Comparison of ENCODE assay signal across 23 cellular contexts in the genomic region with DNA sequence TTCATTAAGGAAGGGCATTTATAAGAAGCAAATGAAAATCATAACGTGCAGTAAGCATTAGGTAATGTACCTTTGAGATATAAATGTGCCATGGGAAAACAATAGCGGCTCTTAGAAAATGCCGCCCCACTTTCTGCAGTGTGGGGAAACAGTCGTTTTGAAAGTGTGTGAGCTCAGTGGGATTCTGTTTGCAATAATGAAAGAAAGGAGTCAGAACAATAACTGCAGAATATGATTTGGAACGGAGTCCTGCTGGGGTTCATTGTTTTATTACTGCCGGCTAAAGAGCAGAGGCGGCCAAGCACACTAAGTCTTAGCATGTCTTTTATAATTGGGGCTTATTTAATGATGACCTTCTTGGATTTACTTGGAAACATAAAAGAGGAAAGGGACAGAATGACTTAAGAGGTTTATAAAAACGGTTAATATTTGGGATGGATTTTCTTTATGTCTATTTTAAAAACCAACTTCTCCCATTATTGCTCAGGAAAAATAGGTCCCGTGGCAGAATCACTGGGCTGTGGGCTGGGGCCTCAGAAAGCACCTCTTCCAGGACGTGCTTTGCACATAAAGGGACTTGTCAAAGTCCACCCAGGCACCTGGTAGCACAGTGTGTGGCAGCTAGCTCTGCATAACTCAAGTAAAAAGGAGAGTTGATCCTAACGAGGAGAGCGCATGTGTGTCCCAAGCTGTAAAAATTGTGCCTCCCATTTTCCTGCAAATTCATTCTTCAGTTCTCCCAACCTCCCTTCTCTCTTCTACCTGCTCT. TPM values are rescaled to one million over a fixed set of nuclear protein-coding genes. Genes with fewer than 3 reads are reported as not detected.
DNase-seq lines count a peak whose midpoint lies in the region; ATAC-seq, FAIRE-seq and TF ChIP-seq lines count a peak whose summit lies in the region.
"Had no signal": no experiment of that assay in that cellular context is flagged by ENCODE, and none has a peak within 500 bp of the region (broad histone marks: within the 10 kb centered on the region; RNA-seq: fewer than 3 reads in every experiment).

No MANE protein-coding gene starts in this region.

- no peak for FAIRE-seq in small intestine (lab: Jason Lieb, UNC)
- FAIRE-seq: A204.1, GM12891, GM18507 had no signal

- no peak for TF ChIP-seq CTCF in SK-N-SH (IDR thresholded peaks at IDR 0.05)
- TF ChIP-seq CTCF in endodermal cell (conservative IDR thresholded peaks at IDR 0.05) = no peak
- TF ChIP-seq CTCF in dorsolateral prefrontal cortex (IDR thresholded peaks at IDR 0.05 in 54 of 56, conservative IDR thresholded peaks at IDR 0.05 in 2 of 56; ENCODE audit: low read depth in 1 of 56, partially characterized antibody in 56 of 56) = no peak

- CTCF ChIA-PET in SK-N-SH (lab: Yijun Ruan, JAX) = interaction anchor here (2.1 kb wide), 1 partner anchor 162 kb away, joined by 7 read pairs; no protein-coding TSS in a partner anchor

- H3K4me3 ChIP-seq in SK-N-SH (ENCODE audit: low read depth in 2 of 2, low read length in 1 of 2) (no peak overlapping the region), endodermal cell (ENCODE audit: low read length) (no peak overlapping the region), small intestine (ENCODE audit: low read depth in 1 of 2, low read length in 2 of 2) (no peak overlapping the region), dorsolateral prefrontal cortex (peak overlapping the region in 7 of 59 donors; percentile 3 to 26 (median 16))
- H3K4me3 ChIP-seq: BLaER1 treated with 17β-estradiol and CSF1 and Interleukin-3, amounts not matched to agents 10 nM and 100 nM; MG63 had no signal

- H3K4me3 Mint-ChIP-seq in endodermal cell = no peak overlapping the region
- H3K4me3 Mint-ChIP-seq: CD8-positive, alpha-beta memory T cell had no signal

- no peaks in the 10 kb centered on the region for H3F3A ChIP-seq in SK-N-SH (replicated peaks; ENCODE audit: insufficient read depth)

- TF ChIP-seq RAD21 in SK-N-SH (IDR thresholded peaks at IDR 0.05; ENCODE audit: low read length) = no peak

- H3K4me1 ChIP-seq in SK-N-SH (ENCODE audit: control insufficient read depth in 1 of 2, insufficient read depth in 2 of 2, low read depth in 1 of 2, low read length in 1 of 2) (no peaks in the 10 kb centered on the region), endodermal cell (ENCODE audit: control insufficient read depth, insufficient read depth, low read length) (no peaks in the 10 kb centered on the region), small intestine (ENCODE audit: control insufficient read depth in 2 of 2, insufficient read depth in 1 of 2, low read depth in 1 of 2, low read length in 1 of 2) (no peaks in the 10 kb centered on the region)

- no peak overlapping the region for H3K27ac ChIP-seq in SK-N-SH (ENCODE audit: low read depth in 2 of 2, low read length in 1 of 2)
- H3K27ac ChIP-seq in endodermal cell (ENCODE audit: low read depth, low read length) = peak overlapping the region; percentile 12
- no peak overlapping the region for H3K27ac ChIP-seq in small intestine (ENCODE audit: low read depth in 1 of 2, low read length in 1 of 2)
- peak overlapping the region in 1 of 59 donors; percentile 18 for H3K27ac ChIP-seq in dorsolateral prefrontal cortex
- H3K27ac ChIP-seq: BLaER1 treated with 17β-estradiol and CSF1 and Interleukin-3, amounts not matched to agents 10 nM and 100 nM had no signal

- WGBS in SK-N-SH (ENCODE audit: low lambda C conversion rate) = 88% methylated on average over 12 of the region's 12 CpGs
- 76 to 83% methylated on average over 10 to 11 of the region's 12 CpGs for WGBS in endodermal cell (ENCODE audit: insufficient coverage in 1 of 2, insufficient read length in 1 of 2), 2 experiments
- 14 to 51% (median 28%) methylated on average over 12 of the region's 12 CpGs for WGBS in small intestine, 3 donors

- DNase-seq in SK-N-SH = no peak
- DNase-seq in NCI-H748 (lab: John Stamatoyannopoulos, UW; ENCODE audit: unreplicated experiment) = peak; percentile 63
- no peak for DNase-seq in endodermal cell
- DNase-seq in small intestine = peak; percentile 31
- no peak for DNase-seq in Ammon's horn (ENCODE audit: low spot score)
- no peak for DNase-seq in dorsolateral prefrontal cortex
- DNase-seq in NCI-H510A (lab: John Stamatoyannopoulos, UW) = no peak
- DNase-seq: CD8-positive, alpha-beta memory T cell; DND-41; GF-D8; Karpas-422; MG63; NCI-H1092 treated with DMSO at 0.1 percent for 48 hours; NCI-H187 treated with DMSO at 0.1 percent for 48 hours; NCI-H2171 treated with DMSO at 0.1 percent for 48 hours; NCI-H524 treated with DMSO at 0.1 percent for 48 hours; SHP77 had no signal

- no peaks in the 10 kb centered on the region for H3K9me3 Mint-ChIP-seq in endodermal cell
- H3K9me3 Mint-ChIP-seq: CD8-positive, alpha-beta memory T cell had no signal

- H3K9ac ChIP-seq in SK-N-SH = no peak overlapping the region
- no peak overlapping the region for H3K9ac ChIP-seq in endodermal cell (ENCODE audit: extremely low read depth, low read length, poor library complexity, severe bottlenecking)
- H3K9ac ChIP-seq: BLaER1 treated with 17β-estradiol and CSF1 and Interleukin-3, amounts not matched to agents 10 nM and 100 nM had no signal

- no peak for ATAC-seq in SK-N-SH treated with all-trans-retinoic acid at 6 μM for 48 hours

- H3K79me2 ChIP-seq in SK-N-SH (ENCODE audit: insufficient read depth) = no peaks in the 10 kb centered on the region

- intact Hi-C loops in dorsolateral prefrontal cortex (cut with DNase I) = loop anchor here in 1 of 2 donors (10.0 kb wide), 1 partner anchor 684 kb away; no protein-coding TSS in a partner anchor

- no peak overlapping the region for H3K4me2 ChIP-seq in SK-N-SH
- H3K4me2 ChIP-seq: BLaER1 treated with 17β-estradiol and CSF1 and Interleukin-3, amounts not matched to agents 10 nM and 100 nM had no signal

- H3K27ac Mint-ChIP-seq in endodermal cell = no peak overlapping the region
- H3K27ac Mint-ChIP-seq: CD8-positive, alpha-beta memory T cell had no signal

- peaks cover 4% of the 10 kb centered on the region for H3K27me3 Mint-ChIP-seq in endodermal cell (ENCODE audit: insufficient read depth)

- H3K36me3 ChIP-seq in SK-N-SH (replicated peaks in 1 of 2; ENCODE audit: control insufficient read depth in 1 of 2, insufficient read depth in 2 of 2, low read length in 1 of 2) (no peaks in the 10 kb centered on the region), endodermal cell (ENCODE audit: control insufficient read depth, insufficient read depth, low read length) (no peaks in the 10 kb centered on the region), small intestine (ENCODE audit: control insufficient read depth in 2 of 2, insufficient read depth in 2 of 2, low read length in 2 of 2) (no peaks in the 10 kb centered on the region)
- H3K36me3 ChIP-seq: BLaER1 treated with 17β-estradiol and CSF1 and Interleukin-3, amounts not matched to agents 10 nM and 100 nM; MG63 had no signal

- H3K27me3 ChIP-seq in SK-N-SH (ENCODE audit: insufficient read depth) = no peaks in the 10 kb centered on the region
- no peaks in the 10 kb centered on the region for H3K27me3 ChIP-seq in endodermal cell (ENCODE audit: control insufficient read depth, insufficient read depth, low read length, poor library complexity, severe bottlenecking)
- H3K27me3 ChIP-seq in small intestine (ENCODE audit: control insufficient read depth in 2 of 2, insufficient read depth in 2 of 2, low read length in 2 of 2) = peaks cover 0 to 4% of the 10 kb centered on the region in 2 donors
- no peaks in the 10 kb centered on the region for H3K27me3 ChIP-seq in dorsolateral prefrontal cortex
- H3K27me3 ChIP-seq: BLaER1 treated with 17β-estradiol and CSF1 and Interleukin-3, amounts not matched to agents 10 nM and 100 nM; MG63 had no signal

- H2AFZ ChIP-seq in SK-N-SH (ENCODE audit: low read depth) = peak overlapping the region; percentile 59; the same call in 1 of the 2 replicates

- POLR2A ChIA-PET in SK-N-SH (lab: Yijun Ruan, JAX) = no interaction called here

- no peaks in the 10 kb centered on the region for H3K9me3 ChIP-seq in SK-N-SH
- no peaks in the 10 kb centered on the region for H3K9me3 ChIP-seq in endodermal cell (ENCODE audit: control insufficient read depth, low read length)
- no peaks in the 10 kb centered on the region for H3K9me3 ChIP-seq in small intestine (ENCODE audit: control insufficient read depth, low read depth)
- H3K9me3 ChIP-seq: MG63 had no signal

- no peaks in the 10 kb centered on the region for H3K36me3 Mint-ChIP-seq in endodermal cell (ENCODE audit: low read depth)
- H3K36me3 Mint-ChIP-seq: CD8-positive, alpha-beta memory T cell had no signal

- no peaks in the 10 kb centered on the region for H4K20me1 ChIP-seq in SK-N-SH (ENCODE audit: insufficient read depth)
- H4K20me1 ChIP-seq: BLaER1 treated with 17β-estradiol and CSF1 and Interleukin-3, amounts not matched to agents 10 nM and 100 nM had no signal

- H3K4me1 Mint-ChIP-seq in endodermal cell = peaks cover 16% of the 10 kb centered on the region
- H3K4me1 Mint-ChIP-seq: CD8-positive, alpha-beta memory T cell had no signal

- H3K9me2 ChIP-seq in SK-N-SH = no peaks in the 10 kb centered on the region

- TF ChIP-seq EP300 in SK-N-SH (IDR thresholded peaks at IDR 0.05; ENCODE audit: borderline replicate concordance in 1 of 2, low read depth in 1 of 2, low read length in 1 of 2) = no peak

TF ChIP-seq in SK-N-SH, 30 proteins besides CTCF, POLR2A, EP300 and RAD21 (continues in another document):
- TF ChIP-seq SIN3A (IDR thresholded peaks at IDR 0.05; ENCODE audit: borderline replicate concordance, low read depth, low read length) = no peak
- no peak for TF ChIP-seq EZH2phosphoT487 (IDR thresholded peaks at IDR 0.05; ENCODE audit: borderline replicate concordance, low read depth)
- TF ChIP-seq MXI1 (IDR thresholded peaks at IDR 0.05; ENCODE audit: low read depth, low read length) = no peak
- TF ChIP-seq SMC3 (IDR thresholded peaks at IDR 0.05; ENCODE audit: low read depth, low read length) = no peak

TF ChIP-seq in SK-N-SH treated with all-trans-retinoic acid at 6 μM for 48 hours, 23 proteins besides CTCF, POLR2A, EP300 and RAD21 (continues in another document):
- TF ChIP-seq ZFP3 (CRISPR knock-in tag; IDR thresholded peaks at IDR 0.05) (no peak), ZNF565 (CRISPR knock-in tag; conservative IDR thresholded peaks at IDR 0.05; ENCODE audit: low read depth) (no peak), ZFP30 (CRISPR knock-in tag; IDR thresholded peaks at IDR 0.05) (no peak)

RNA-seq across cellular contexts. Expression of a gene that starts 44.0 kb away (rescaled TPM):
- not detected in 2 replicates for polyA plus RNA-seq in SK-N-SH (2012; rRNA removed)
- polyA plus RNA-seq in SK-N-SH (2012; cell fraction: cytosol; rRNA removed) = 0.01 and 0.04 TPM in 2 replicates
- 0.02 TPM in 1 of 2 replicates, not detected in the other for polyA plus RNA-seq in SK-N-SH (2012; cell fraction: nucleus; rRNA removed)
- not detected for total RNA-seq in endodermal cell
- polyA plus RNA-seq in endodermal cell (2013, experiment 1 of 2) = not detected
- polyA plus RNA-seq in endodermal cell (2013, experiment 2 of 2) = not detected
- polyA plus RNA-seq in small intestine = under 1 TPM in 1 of 3 donors, not detected in 2; 0.16 TPM
- total RNA-seq in dorsolateral prefrontal cortex = 1 to 10 TPM in 8 of 120 experiments, under 1 TPM in 23, not detected in 89; 0.24 to 2.8 (median 0.73) TPM
- total RNA-seq: CD8-positive, alpha-beta memory T cell; OCI-LY7 had no signal
- polyA plus RNA-seq: CD8-positive, alpha-beta memory T cell had no signal

Comparison
In these comparisons a context has a peak if more than half of its experiments do, and no peak if none do; other contexts are left out.
1. DNase-seq: peak in NCI-H748 (single experiment) and small intestine (single experiment); none in SK-N-SH (single experiment), endodermal cell (single experiment), Ammon's horn (single experiment), dorsolateral prefrontal cortex (0 of 10) and NCI-H510A (single experiment).